9 cellular contexts compared by ENCODE assay signal in genomic region chr22:38311331-38311635, GRCh38. TPM values are rescaled to one million over a fixed set of nuclear protein-coding genes. Genes with fewer than 3 reads are reported as not detected.
A peak's percentile ranks its signal among the peaks of the same experiment; 100 is the strongest.
DNase-seq lines count a peak whose midpoint lies in the region; ATAC-seq and TF ChIP-seq lines count a peak whose summit lies in the region.
"Had no signal": no experiment of that assay in that cellular context is flagged by ENCODE, and none has a peak within 500 bp of the region (broad histone marks: within the 10 kb centered on the region; RNA-seq: fewer than 3 reads in every experiment).

No MANE protein-coding gene starts in this region.

- H3K9me3 Mint-ChIP-seq in effector memory CD8-positive, alpha-beta T cell, result no peaks in the 10 kb centered on the region
- H3K9me3 Mint-ChIP-seq in CD8-positive, alpha-beta T cell, result no peaks in the 10 kb centered on the region

- H3K4me3 Mint-ChIP-seq in effector memory CD8-positive, alpha-beta T cell, result no peak overlapping the region
- H3K4me3 Mint-ChIP-seq in CD8-positive, alpha-beta T cell, result no peak overlapping the region

- H3K36me3 Mint-ChIP-seq in effector memory CD8-positive, alpha-beta T cell (ENCODE audit: insufficient read depth), result peaks cover 35% of the 10 kb centered on the region
- H3K36me3 Mint-ChIP-seq in CD8-positive, alpha-beta T cell, result peaks cover 25% of the 10 kb centered on the region

- H3K27ac ChIP-seq in RWPE1 (peak overlapping the region; percentile 100), gastrocnemius medialis (peak overlapping the region; percentile 89 to 100 (median 98))
- H3K27ac ChIP-seq in CD8-positive, alpha-beta T cell (ENCODE audit: low read depth, low read length), result no peak overlapping the region

- H3K36me3 ChIP-seq in gastrocnemius medialis, result no peaks in the 10 kb centered on the region
- H3K36me3 ChIP-seq in CD8-positive, alpha-beta T cell (ENCODE audit: insufficient read depth, low read length), result no peaks in the 10 kb centered on the region

- peaks cover 84 to 89% of the 10 kb centered on the region in 2 donors for H3K4me1 ChIP-seq in gastrocnemius medialis
- peaks cover 33% of the 10 kb centered on the region for H3K4me1 ChIP-seq in CD8-positive, alpha-beta T cell (ENCODE audit: insufficient read depth, low read length)

- no peaks in the 10 kb centered on the region for H3K9me3 ChIP-seq in gastrocnemius medialis
- H3K9me3 ChIP-seq in CD8-positive, alpha-beta T cell (ENCODE audit: low read length), result no peaks in the 10 kb centered on the region

- CTCF ChIA-PET in RWPE1 (lab: Yijun Ruan, JAX), result no interaction called here
- CTCF ChIA-PET in CD8-positive, alpha-beta T cell (lab: Charles Lee), result interaction anchor here (1.1 to 1.9 kb wide), 2 partner anchors 13 to 34 kb away, joined by 3 to 5 read pairs; no protein-coding TSS in a partner anchor

- no peaks in the 10 kb centered on the region for H3K27me3 ChIP-seq in gastrocnemius medialis
- H3K27me3 ChIP-seq in CD8-positive, alpha-beta T cell (ENCODE audit: insufficient read depth, low read length), result no peaks in the 10 kb centered on the region

- H3K27me3 Mint-ChIP-seq in effector memory CD8-positive, alpha-beta T cell, result no peaks in the 10 kb centered on the region
- no peaks in the 10 kb centered on the region for H3K27me3 Mint-ChIP-seq in CD8-positive, alpha-beta T cell (ENCODE audit: low read depth)

- no peak overlapping the region for H3K4me3 ChIP-seq in gastrocnemius medialis
- no peak overlapping the region for H3K4me3 ChIP-seq in CD8-positive, alpha-beta T cell (ENCODE audit: low read depth, low read length)

- peak; percentile 49 for DNase-seq in EH (ENCODE audit: low read depth)
- DNase-seq in RWPE1 (ENCODE audit: low spot score), result no peak
- DNase-seq in effector memory CD8-positive, alpha-beta T cell, result no peak
- DNase-seq in gastrocnemius medialis, result no peak
- DNase-seq in CD8-positive, alpha-beta T cell, result no peak
- DNase-seq in H4 (ENCODE audit: low spot score), result no peak
- DNase-seq in hippocampal formation (lab: John Stamatoyannopoulos, UW), result no peak
- DNase-seq: PC-3 had no signal

- H3K4me1 Mint-ChIP-seq in effector memory CD8-positive, alpha-beta T cell (ENCODE audit: low read depth in 2 of 2), result peaks cover 71 to 74% of the 10 kb centered on the region in 2 donors
- peaks cover 59% of the 10 kb centered on the region for H3K4me1 Mint-ChIP-seq in CD8-positive, alpha-beta T cell (ENCODE audit: low read depth)

- no peak for TF ChIP-seq CTCF in RWPE1 (conservative IDR thresholded peaks at IDR 0.05; ENCODE audit: low read depth)
- TF ChIP-seq CTCF in gastrocnemius medialis (IDR thresholded peaks at IDR 0.05 in 4 of 5, conservative IDR thresholded peaks at IDR 0.05 in 1 of 5), result no peak
- no peak for TF ChIP-seq CTCF in CD8-positive, alpha-beta T cell (IDR thresholded peaks at IDR 0.05)

- no peak for ATAC-seq in effector memory CD8-positive, alpha-beta T cell (replicated peaks)
- ATAC-seq in gastrocnemius medialis (no peak), HG03457 (IDR thresholded peaks at IDR 0.05; ENCODE audit: unreplicated experiment) (no peak)
- no peak for ATAC-seq in CD8-positive, alpha-beta T cell
- ATAC-seq: PC-3 had no signal

- peak overlapping the region; percentile 65 to 67 for H3K27ac Mint-ChIP-seq in effector memory CD8-positive, alpha-beta T cell
- H3K27ac Mint-ChIP-seq in CD8-positive, alpha-beta T cell, result no peak overlapping the region

- intact Hi-C loops in gastrocnemius medialis (cut with DNase I; ENCODE audit: low total_unique reads), result no loop called here
- intact Hi-C loops in CD8-positive, alpha-beta T cell (cut with DNase I, micrococcal nuclease), result no loop called here

- in situ Hi-C loops in gastrocnemius medialis (cut with MboI; ENCODE audit: low sequenced_read_pairs in 4 of 4), result no loop called here

- TF ChIP-seq POLR2A in gastrocnemius medialis (IDR thresholded peaks at IDR 0.05), result no peak

- POLR2A ChIA-PET in RWPE1 (lab: Yijun Ruan, JAX; ENCODE audit: low non-redundant PET), result no interaction called here
- POLR2A ChIA-PET in CD8-positive, alpha-beta T cell (lab: Charles Lee), result interaction anchor here (1.4 kb wide), 1 partner anchor 14 kb away, joined by 3 read pairs; no protein-coding TSS in a partner anchor

RNA-seq across cellular contexts. Expression of gene CSNK1E, which starts 6.0 kb away (rescaled TPM):
- total RNA-seq in gastrocnemius medialis, result 10 to 100 TPM; 29.8 to 66.3 (median 40.3) TPM
- 100 to 1,000 TPM; 172 to 178 TPM for total RNA-seq in CD8-positive, alpha-beta T cell
- 87.4 and 95.4 TPM in 2 replicates for total RNA-seq in H4 (2014; rRNA removed; shearing (Covaris generic))

RNA-seq across cellular contexts. Expression of gene TMEM184B, which starts 38.5 kb away (rescaled TPM):
- 10 to 100 TPM; 25.4 to 40.7 (median 31.2) TPM for total RNA-seq in gastrocnemius medialis
- total RNA-seq in CD8-positive, alpha-beta T cell, result 10 to 100 TPM; 53.0 TPM
- total RNA-seq in H4 (2014; rRNA removed; shearing (Covaris generic)), result 46.6 and 62.1 TPM in 2 replicates
